1 cellular context compared by ENCODE assay signal in genomic region chr14:24377660-24378059, GRCh38.
TF ChIP-seq lines count a peak whose summit lies in the region.

No MANE protein-coding gene starts in this region.

TF ChIP-seq in K562, 482 proteins besides CTCF, POLR2A, EP300 and RAD21:
- peak; percentile 78 for TF ChIP-seq ZNF263 (CRISPR knock-in tag; IDR thresholded peaks at IDR 0.05; ENCODE audit: borderline replicate concordance)
- peak; percentile 62 for TF ChIP-seq USF1 (CRISPR knock-in tag; IDR thresholded peaks at IDR 0.05)
- peak in 1 of 2 experiments; percentile 7 for TF ChIP-seq E2F6 (IDR thresholded peaks at IDR 0.05; ENCODE audit: borderline replicate concordance in 1 of 2, extremely low read depth in 1 of 2, insufficient read depth in 1 of 2, insufficient read length in 1 of 2, low read depth in 1 of 2, low read length in 1 of 2, poor library complexity in 1 of 2, severe bottlenecking in 1 of 2)
- TF ChIP-seq DACH1 (IDR thresholded peaks at IDR 0.05; ENCODE audit: partially characterized antibody): no peak
- TF ChIP-seq ATF1 (CRISPR knock-in tag; IDR thresholded peaks at IDR 0.05): no peak
- TF ChIP-seq ATF1 (tag; IDR thresholded peaks at IDR 0.05): 0 out of 2 replicates have a peak, but pooled peaks have one; percentile 17
- TF ChIP-seq MEIS2 (IDR thresholded peaks at IDR 0.05; ENCODE audit: partially characterized antibody): peak; percentile 36
- peak; percentile 76 for TF ChIP-seq HDGF (IDR thresholded peaks at IDR 0.05)
- TF ChIP-seq LEF1 (IDR thresholded peaks at IDR 0.05): peak; percentile 37; the same call in 1 of the 2 replicates
- no peak for TF ChIP-seq PHB2 (IDR thresholded peaks at IDR 0.05; ENCODE audit: low read depth)
- TF ChIP-seq USF2 (CRISPR knock-in tag; IDR thresholded peaks at IDR 0.05): peak; percentile 23; the same call in 1 of the 2 replicates
- TF ChIP-seq RFX1 (IDR thresholded peaks at IDR 0.05): peak; percentile 71
- peak in 1 of 3 experiments; percentile 6 for TF ChIP-seq YY1 (IDR thresholded peaks at IDR 0.05; ENCODE audit: borderline replicate concordance in 1 of 3, control insufficient read depth in 1 of 3, extremely low read depth in 1 of 3, insufficient read depth in 3 of 3, insufficient read length in 1 of 3, insufficient replicate concordance in 2 of 3, low read depth in 1 of 3, low read length in 2 of 3)
- TF ChIP-seq ZKSCAN1 (IDR thresholded peaks at IDR 0.05; ENCODE audit: low read depth, low read length): no peak
- peak; percentile 17; the same call in 1 of the 2 replicates for TF ChIP-seq DPF2 (IDR thresholded peaks at IDR 0.05)
- TF ChIP-seq MAX (CRISPR knock-in tag; IDR thresholded peaks at IDR 0.05): 0 out of 2 replicates have a peak, but pooled peaks have one; percentile 16
- TF ChIP-seq MNT (conservative IDR thresholded peaks at IDR 0.05): peak in 1 of 2 experiments; percentile 35; a peak in 1 of 4 replicates
- TF ChIP-seq NFIC (IDR thresholded peaks at IDR 0.05): peak; percentile 35
- TF ChIP-seq HBP1 (CRISPR knock-in tag; IDR thresholded peaks at IDR 0.05): no peak
